In genomic region chr2:15802657-15803056, GRCh38 we compare ENCODE assay signal across 27 cellular contexts.
DNase-seq lines count a peak whose midpoint lies in the region; ATAC-seq, FAIRE-seq and TF ChIP-seq lines count a peak whose summit lies in the region.
"Had no signal": no experiment of that assay in that cellular context is flagged by ENCODE, and none has a peak within 500 bp of the region (broad histone marks: within the 10 kb centered on the region; RNA-seq: fewer than 3 reads in every experiment).

No MANE protein-coding gene starts in this region.

- ATAC-seq in HepG2 (no peak), HG02678 (IDR thresholded peaks at IDR 0.05; ENCODE audit: unreplicated experiment) (no peak), heart left ventricle (no peak)
- ATAC-seq: GM12878 had no signal

- 50% methylated on average over 4 of the region's 4 CpGs for WGBS in HepG2 (ENCODE audit: low lambda C conversion rate)
- WGBS in heart left ventricle, 4 donors = 62 to 83% (median 73%) methylated on average over 4 of the region's 4 CpGs

- CTCF ChIA-PET in HepG2 (lab: Yijun Ruan, JAX; ENCODE audit: low intra/inter-chr PET ratio, low total read pairs) = no interaction called here

- BruUV-seq in HepG2 (replicated peaks; lab: Mats Ljungman, UMichigan) = no TSS peak

- no peak for TF ChIP-seq CTCF in HepG2 (CRISPR knock-in tag; IDR thresholded peaks at IDR 0.05)
- TF ChIP-seq CTCF in nephron (IDR thresholded peaks at IDR 0.05; ENCODE audit: unreplicated experiment in 3 of 3) = no peak
- TF ChIP-seq CTCF in type B pancreatic cell (conservative IDR thresholded peaks at IDR 0.05) = no peak
- TF ChIP-seq CTCF in heart left ventricle (IDR thresholded peaks at IDR 0.05) = no peak

- H3K4me3 ChIP-seq in HepG2 (replicated peaks in 1 of 3; ENCODE audit: insufficient read depth in 1 of 3, low read depth in 2 of 3, low read length in 3 of 3) (no peak overlapping the region), heart left ventricle (no peak overlapping the region)
- H3K4me3 ChIP-seq: BLaER1, GM12878 had no signal

- no peak for TF ChIP-seq RAD21 in HepG2 (CRISPR knock-in tag; IDR thresholded peaks at IDR 0.05)

- POLR2A ChIA-PET in HepG2 (lab: Yijun Ruan, JAX) = no interaction called here

- H3K4me1 ChIP-seq in HepG2 (ENCODE audit: insufficient read depth, low read length) = peaks cover 15% of the 10 kb centered on the region; the same call in 1 of the 2 replicates
- peaks cover 0 to 14% (median 0%) of the 10 kb centered on the region in 12 donors for H3K4me1 ChIP-seq in heart left ventricle
- H3K4me1 ChIP-seq: BE2C had no signal

- no peaks in the 10 kb centered on the region for H3K79me2 ChIP-seq in HepG2 (ENCODE audit: insufficient read depth, low read length)

- H3K9ac ChIP-seq in HepG2 (ENCODE audit: insufficient read depth, low read depth, low read length) = no peak overlapping the region
- H3K9ac ChIP-seq: BLaER1 had no signal

- H3K27ac ChIP-seq in HepG2 (ENCODE audit: extremely low read length, insufficient read depth, low read length) (no peak overlapping the region), heart left ventricle (no peak overlapping the region)
- H3K27ac ChIP-seq: 22Rv1, BLaER1 had no signal

- H3K36me3 Mint-ChIP-seq in nephron (ENCODE audit: low read depth) (no peaks in the 10 kb centered on the region), type B pancreatic cell (no peaks in the 10 kb centered on the region)
- H3K36me3 Mint-ChIP-seq: CD14-positive monocyte; CD4-positive, alpha-beta memory T cell; CD4-positive, CD25-positive, alpha-beta regulatory T cell; CD8-positive, alpha-beta memory T cell had no signal

- H3K36me3 ChIP-seq in HepG2 (replicated peaks in 1 of 2; ENCODE audit: control insufficient read depth in 1 of 2, insufficient read depth in 2 of 2, low read length in 2 of 2) = no peaks in the 10 kb centered on the region
- H3K36me3 ChIP-seq in heart left ventricle = no peaks in the 10 kb centered on the region
- H3K36me3 ChIP-seq: BE2C, BLaER1 had no signal

- no peak for TF ChIP-seq EP300 in HepG2 (IDR thresholded peaks at IDR 0.05; ENCODE audit: low read depth in 2 of 2, low read length in 2 of 2)
- no peak for TF ChIP-seq EP300 in HepG2 (CRISPR knock-in tag; IDR thresholded peaks at IDR 0.05; ENCODE audit: borderline replicate concordance)

- H3K27me3 ChIP-seq in HepG2 (ENCODE audit: control insufficient read depth in 1 of 2, insufficient read depth in 2 of 2, low read length in 2 of 2) (peaks cover 1 to 9% of the 10 kb centered on the region in 2 experiments; a peak in 2 of 5 replicates), heart left ventricle (peaks cover 0 to 3% (median 0%) of the 10 kb centered on the region in 9 donors)
- H3K27me3 ChIP-seq: BLaER1 had no signal

- intact Hi-C loops in HepG2 (cut with micrococcal nuclease; ENCODE audit: unreplicated experiment) = no loop called here
- intact Hi-C loops in heart left ventricle (cut with DNase I) = no loop called here

- no peak overlapping the region for H3K4me2 ChIP-seq in HepG2 (ENCODE audit: low read depth, low read length)
- H3K4me2 ChIP-seq: BLaER1 had no signal

- peak; percentile 40 for FAIRE-seq in HepG2 (lab: Jason Lieb, UNC)
- FAIRE-seq: A204.1, GM12878, GM12892, GM18507 had no signal

- H2AFZ ChIP-seq in HepG2 (ENCODE audit: low read length) = no peak overlapping the region

- H3K4me1 Mint-ChIP-seq in nephron = peaks cover 24% of the 10 kb centered on the region
- H3K4me1 Mint-ChIP-seq in type B pancreatic cell (ENCODE audit: unreplicated experiment) = peaks cover 28% of the 10 kb centered on the region
- H3K4me1 Mint-ChIP-seq: CD14-positive monocyte; CD4-positive, alpha-beta memory T cell; CD4-positive, CD25-positive, alpha-beta regulatory T cell; CD8-positive, alpha-beta memory T cell had no signal

- H4K20me1 ChIP-seq in HepG2 (ENCODE audit: insufficient read depth, low read length) = no peaks in the 10 kb centered on the region
- H4K20me1 ChIP-seq: BLaER1 had no signal

- TF ChIP-seq POLR2A in HepG2 (IDR thresholded peaks at IDR 0.05; ENCODE audit: insufficient read depth in 1 of 2, low read depth in 2 of 2, low read length in 2 of 2) = no peak
- no peak for TF ChIP-seq POLR2A in heart left ventricle (IDR thresholded peaks at IDR 0.05)

- peak overlapping the region; percentile 5 to 32 (median 27) for H3K27ac Mint-ChIP-seq in nephron
- peak overlapping the region; percentile 3 for H3K27ac Mint-ChIP-seq in type B pancreatic cell
- H3K27ac Mint-ChIP-seq: CD4-positive, alpha-beta memory T cell; CD4-positive, CD25-positive, alpha-beta regulatory T cell; CD8-positive, alpha-beta memory T cell had no signal

- H3K4me3 Mint-ChIP-seq in nephron (no peak overlapping the region), type B pancreatic cell (peak overlapping the region; percentile 12)
- H3K4me3 Mint-ChIP-seq: CD14-positive monocyte; CD4-positive, alpha-beta memory T cell; CD4-positive, CD25-positive, alpha-beta regulatory T cell; CD8-positive, alpha-beta memory T cell had no signal

- H3K9me3 Mint-ChIP-seq in nephron (no peaks in the 10 kb centered on the region), type B pancreatic cell (no peaks in the 10 kb centered on the region)
- H3K9me3 Mint-ChIP-seq: CD4-positive, alpha-beta memory T cell had no signal

- in situ Hi-C loops in HepG2 (cut with HindIII; ENCODE audit: extremely low pct_ligation_motif_present, low pct_unique_long_range_greater_than_20kb) = no loop called here

- DNase-seq in DMS53 (lab: John Stamatoyannopoulos, UW) = peak; percentile 15
- no peak for DNase-seq in DMS53 treated with DMSO at 0.1 percent for 48 hours (lab: John Stamatoyannopoulos, UW; ENCODE audit: unreplicated experiment)
- no peak for DNase-seq in HepG2 (ENCODE audit: low spot score)
- no peak for DNase-seq in type B pancreatic cell (ENCODE audit: extremely low spot score, unreplicated experiment)
- no peak for DNase-seq in A172 (ENCODE audit: low spot score)
- DNase-seq in heart left ventricle = no peak
- DNase-seq: ACHN; BE2C; CD4-positive, alpha-beta memory T cell; CD4-positive, CD25-positive, alpha-beta regulatory T cell; CD8-positive, alpha-beta memory T cell; COR-L47; DMS 273 treated with DMSO at 0.1 percent for 48 hours; DMS153; DMS79; DND-41; EL; GDM1 had no signal

- H3K27me3 Mint-ChIP-seq in nephron (ENCODE audit: low read depth) (peaks cover 66% of the 10 kb centered on the region), type B pancreatic cell (peaks cover 6% of the 10 kb centered on the region)
- H3K27me3 Mint-ChIP-seq: CD4-positive, CD25-positive, alpha-beta regulatory T cell had no signal

- H3K9me3 ChIP-seq in HepG2 (ENCODE audit: low read length) (no peaks in the 10 kb centered on the region), heart left ventricle (no peaks in the 10 kb centered on the region)
- H3K9me3 ChIP-seq: BE2C, BLaER1 had no signal

TF ChIP-seq in HepG2, 621 proteins besides CTCF, POLR2A, EP300 and RAD21:
- TF ChIP-seq ZNF33B (CRISPR knock-in tag; IDR thresholded peaks at IDR 0.05) (no peak), TOPORS (CRISPR knock-in tag; IDR thresholded peaks at IDR 0.05) (no peak), ZNF512B (CRISPR knock-in tag; IDR thresholded peaks at IDR 0.05; ENCODE audit: borderline replicate concordance) (no peak), ZNF629 (CRISPR knock-in tag; conservative IDR thresholded peaks at IDR 0.05) (peak; percentile 57), ZNF512 (CRISPR knock-in tag; IDR thresholded peaks at IDR 0.05) (no peak), RAD51 (IDR thresholded peaks at IDR 0.05; ENCODE audit: borderline replicate concordance) (no peak)
TF ChIP-seq in HepG2: peak in this region for 1.
